26 cellular contexts compared by ENCODE assay signal in genomic region chr9:131228988-131229387, GRCh38. TPM values are rescaled to one million over a fixed set of nuclear protein-coding genes. Genes with fewer than 3 reads are reported as not detected.
A peak's percentile ranks its signal among the peaks of the same experiment; 100 is the strongest.
DNase-seq lines count a peak whose midpoint lies in the region; ATAC-seq, FAIRE-seq and TF ChIP-seq lines count a peak whose summit lies in the region.
"Had no signal": no experiment of that assay in that cellular context is flagged by ENCODE, and none has a peak within 500 bp of the region (broad histone marks: within the 10 kb centered on the region; RNA-seq: fewer than 3 reads in every experiment).

No MANE protein-coding gene starts in this region.

- H3K9me3 Mint-ChIP-seq in glutamatergic neuron (ENCODE audit: unreplicated experiment) = peaks cover 4% of the 10 kb centered on the region
- H3K9me3 Mint-ChIP-seq: activated naive CD8-positive, alpha-beta T cell treated with anti-CD3 and anti-CD28 coated beads for 36 hours; natural killer cell; stimulated activated naive CD8-positive, alpha-beta T cell treated with anti-CD3 and anti-CD28 coated beads, Interleukin-15, Interleukin-2, amounts not matched to agents 100 ng/mL and 50 ng/mL, for 24 hours had no signal

- H2AFZ ChIP-seq in osteoblast (ENCODE audit: low read length) = no peak overlapping the region

- ATAC-seq in GM21528 (IDR thresholded peaks at IDR 0.05; ENCODE audit: low FRiP score, unreplicated experiment) = no peak
- ATAC-seq: foreskin keratinocyte, natural killer cell had no signal

- peaks cover 2% of the 10 kb centered on the region for H4K20me1 ChIP-seq in osteoblast (ENCODE audit: insufficient read depth, low read length)

- peaks cover 5% of the 10 kb centered on the region for H3K36me3 Mint-ChIP-seq in glutamatergic neuron (ENCODE audit: unreplicated experiment)

- in situ Hi-C loops in astrocyte of the cerebellum (cut with HindIII; ENCODE audit: low sequenced_read_pairs) = no loop called here

- H3K4me1 Mint-ChIP-seq in glutamatergic neuron (ENCODE audit: low read depth, unreplicated experiment) = peaks cover 13% of the 10 kb centered on the region

- no peak overlapping the region for H3K27ac Mint-ChIP-seq in glutamatergic neuron (ENCODE audit: unreplicated experiment)
- H3K27ac Mint-ChIP-seq: activated naive CD8-positive, alpha-beta T cell treated with anti-CD3 and anti-CD28 coated beads for 36 hours; progenitor cell of endocrine pancreas; stimulated activated naive CD8-positive, alpha-beta T cell treated with anti-CD3 and anti-CD28 coated beads, Interleukin-15, Interleukin-2, amounts not matched to agents 100 ng/mL and 50 ng/mL, for 24 hours had no signal

- TF ChIP-seq CTCF in astrocyte of the cerebellum (IDR thresholded peaks at IDR 0.05; ENCODE audit: low read depth, low read length, missing control alignments) = no peak
- TF ChIP-seq CTCF in glutamatergic neuron (IDR thresholded peaks at IDR 0.05; ENCODE audit: partially characterized antibody, unreplicated experiment) = no peak
- no peak for TF ChIP-seq CTCF in osteoblast (IDR thresholded peaks at IDR 0.05; ENCODE audit: extremely low read depth, low read depth, low read length)

- H3K27me3 Mint-ChIP-seq in glutamatergic neuron (ENCODE audit: unreplicated experiment) = peaks cover 4% of the 10 kb centered on the region
- H3K27me3 Mint-ChIP-seq: activated naive CD8-positive, alpha-beta T cell treated with anti-CD3 and anti-CD28 coated beads for 36 hours; progenitor cell of endocrine pancreas; stimulated activated naive CD8-positive, alpha-beta T cell treated with anti-CD3 and anti-CD28 coated beads, Interleukin-15, Interleukin-2, amounts not matched to agents 100 ng/mL and 50 ng/mL, for 24 hours had no signal

- peaks cover 4% of the 10 kb centered on the region for H3K4me1 ChIP-seq in osteoblast (ENCODE audit: insufficient read depth, low read length)
- H3K4me1 ChIP-seq: breast epithelium, Caco-2, foreskin keratinocyte had no signal

- peaks cover 31% of the 10 kb centered on the region for H3K36me3 ChIP-seq in osteoblast (ENCODE audit: insufficient read depth, low read length)

- no peaks in the 10 kb centered on the region for H3K9me3 ChIP-seq in osteoblast (ENCODE audit: low read depth, low read length)
- H3K9me3 ChIP-seq: breast epithelium, Caco-2, transverse colon had no signal

- peak; percentile 15 for DNase-seq in EH (ENCODE audit: low read depth)
- peak; percentile 82 for DNase-seq in astrocyte of the cerebellum (ENCODE audit: low read depth)
- no peak for DNase-seq in glutamatergic neuron
- peak; percentile 65 for DNase-seq in osteoblast (ENCODE audit: insufficient read length, low spot score, missing footprints)
- no peak for DNase-seq in stimulated activated CD4-positive, alpha-beta T cell treated with anti-CD3 and anti-CD28 coated beads, Interleukin-12 subunit alpha, Interleukin-12 subunit beta, amount 100 ng/mL, for 4 hours
- no peak for DNase-seq in activated naive CD4-positive, alpha-beta T cell treated with Interleukin-2 at 50 U/mL for 16 hours
- DNase-seq in frontal cortex (ENCODE audit: low spot score in 2 of 2) = no peak
- DNase-seq: activated naive CD8-positive, alpha-beta T cell treated with anti-CD3 and anti-CD28 coated beads for 36 hours; Caco-2; dermis blood vessel endothelial cell; foreskin keratinocyte; HCEC 1CT; Kasumi-1; kidney glomerular epithelial cell; natural killer cell; NCI-H1048; NCI-H2029 treated with DMSO at 0.1 percent for 48 hours; RPMI8226; stimulated activated CD4-positive, alpha-beta T cell treated with anti-CD3 and anti-CD28 coated beads, Interleukin-2, amount 100 ng/mL, for 48 hours; T1000; transverse colon had no signal

- peak overlapping the region; percentile 15 for H3K4me3 Mint-ChIP-seq in glutamatergic neuron (ENCODE audit: unreplicated experiment)
- H3K4me3 Mint-ChIP-seq: activated naive CD8-positive, alpha-beta T cell treated with anti-CD3 and anti-CD28 coated beads for 36 hours; natural killer cell; stimulated activated naive CD8-positive, alpha-beta T cell treated with anti-CD3 and anti-CD28 coated beads, Interleukin-15, Interleukin-2, amounts not matched to agents 100 ng/mL and 50 ng/mL, for 24 hours had no signal

- no peak overlapping the region for H3K4me2 ChIP-seq in osteoblast (ENCODE audit: insufficient read depth, low read length)

- H3K27me3 ChIP-seq in osteoblast (ENCODE audit: insufficient read depth, low read length) = no peaks in the 10 kb centered on the region
- H3K27me3 ChIP-seq: breast epithelium, foreskin keratinocyte, transverse colon had no signal

- no peak for FAIRE-seq in frontal cortex (lab: Jason Lieb, UNC)
- FAIRE-seq: HTR-8/SVneo had no signal

- no peak overlapping the region for H3K27ac ChIP-seq in osteoblast (ENCODE audit: low read depth, low read length)
- H3K27ac ChIP-seq: breast epithelium, foreskin keratinocyte, transverse colon had no signal

- no peak overlapping the region for H3K4me3 ChIP-seq in astrocyte of the cerebellum (ENCODE audit: low read depth, low read length)
- no peak overlapping the region for H3K4me3 ChIP-seq in osteoblast (ENCODE audit: insufficient read depth, low read length)
- H3K4me3 ChIP-seq: transverse colon had no signal

- no peaks in the 10 kb centered on the region for H3K79me2 ChIP-seq in osteoblast (ENCODE audit: insufficient read depth, low read length)

RNA-seq across cellular contexts. Expression of gene FAM78A, which starts 47.3 kb away (rescaled TPM):
- 14.9 TPM for total RNA-seq in glutamatergic neuron (ENCODE audit: unreplicated experiment)
- total RNA-seq in osteoblast = 0.36 and 0.59 TPM in 2 replicates
- total RNA-seq in frontal cortex = 0.82 TPM

Comparison
In these comparisons a context has a peak if more than half of its experiments do, and no peak if none do; other contexts are left out.
1. DNase-seq: peak in EH (single experiment), astrocyte of the cerebellum (single experiment) and osteoblast (single experiment); none in glutamatergic neuron (single experiment), stimulated activated CD4-positive, alpha-beta T cell treated with anti-CD3 and anti-CD28 coated beads, Interleukin-12 subunit alpha, Interleukin-12 subunit beta, amount 100 ng/mL, for 4 hours (single experiment), activated naive CD4-positive, alpha-beta T cell treated with Interleukin-2 at 50 U/mL for 16 hours (single experiment) and frontal cortex (0 of 2).